ENCODE assay signal across 1 cellular context in genomic region chr1:210455840-210456603, GRCh38.
TF ChIP-seq lines count a peak whose summit lies in the region.

No MANE protein-coding gene starts in this region.

TF ChIP-seq in H1, 55 proteins besides CTCF, POLR2A, EP300 and RAD21 (continued from another document):
- no peak for TF ChIP-seq ATF3 (IDR thresholded peaks at IDR 0.05; ENCODE audit: insufficient read depth, low read depth, low read length)
